Comparison of ENCODE assay signal across 22 cellular contexts in genomic region chr2:120898496-120898895, GRCh38.
DNase-seq lines count a peak whose midpoint lies in the region; ATAC-seq, FAIRE-seq and TF ChIP-seq lines count a peak whose summit lies in the region.
"Had no signal": no experiment of that assay in that cellular context is flagged by ENCODE, and none has a peak within 500 bp of the region (broad histone marks: within the 10 kb centered on the region; RNA-seq: fewer than 3 reads in every experiment).

No MANE protein-coding gene starts in this region.

- TF ChIP-seq RAD21 in HepG2 (CRISPR knock-in tag; IDR thresholded peaks at IDR 0.05): no peak

- H3K79me1 ChIP-seq in mesenchymal stem cell (replicated peaks; ENCODE audit: low read length, poor library complexity, severe bottlenecking): peaks cover 33% of the 10 kb centered on the region

- POLR2A ChIA-PET in HepG2 (lab: Yijun Ruan, JAX): no interaction called here

- TF ChIP-seq CTCF in HepG2 (CRISPR knock-in tag; IDR thresholded peaks at IDR 0.05) (no peak), right lobe of liver (IDR thresholded peaks at IDR 0.05) (no peak), type B pancreatic cell (conservative IDR thresholded peaks at IDR 0.05) (no peak)

- H3K14ac ChIP-seq in mesenchymal stem cell (ENCODE audit: low read length in 2 of 2): no peak overlapping the region

- H2AFZ ChIP-seq in HepG2 (ENCODE audit: low read length): no peak overlapping the region
- no peak overlapping the region for H2AFZ ChIP-seq in mesenchymal stem cell (ENCODE audit: low read depth, low read length)

- BruUV-seq in HepG2 (replicated peaks; lab: Mats Ljungman, UMichigan): no TSS peak

- peak overlapping the region in 1 of 2 experiments; percentile 53 for H3K18ac ChIP-seq in mesenchymal stem cell (ENCODE audit: low read depth in 1 of 2, low read length in 2 of 2)

- no peak for TF ChIP-seq EP300 in HepG2 (IDR thresholded peaks at IDR 0.05; ENCODE audit: low read depth in 2 of 2, low read length in 2 of 2)
- no peak for TF ChIP-seq EP300 in HepG2 (CRISPR knock-in tag; IDR thresholded peaks at IDR 0.05; ENCODE audit: borderline replicate concordance)

- FAIRE-seq in HepG2 (lab: Jason Lieb, UNC): no peak
- FAIRE-seq: H54, RCC 7860 had no signal

- no peak overlapping the region for H2BK12ac ChIP-seq in mesenchymal stem cell (ENCODE audit: low read length in 2 of 2)

- DNase-seq in HepG2 (ENCODE audit: low spot score) (no peak), right lobe of liver (no peak), mesenchymal stem cell (no peak), type B pancreatic cell (ENCODE audit: extremely low spot score, unreplicated experiment) (no peak), NCI-H187 (lab: John Stamatoyannopoulos, UW) (no peak), NCI-H2196 (lab: John Stamatoyannopoulos, UW; ENCODE audit: unreplicated experiment) (no peak)
- DNase-seq: CD4-positive, alpha-beta T cell; EL; HFFc6; Kasumi-1; MG63; NCI-H1092 treated with DMSO at 0.1 percent for 48 hours; NCI-H146; NCI-H2081; NCI-H2171 treated with DMSO at 0.1 percent for 48 hours; SHP77 had no signal

- no peaks in the 10 kb centered on the region for H3K9me3 ChIP-seq in HepG2 (ENCODE audit: low read length)
- H3K9me3 ChIP-seq in right lobe of liver: no peaks in the 10 kb centered on the region
- no peaks in the 10 kb centered on the region for H3K9me3 ChIP-seq in ectodermal cell (ENCODE audit: control insufficient read depth, low read length)
- H3K9me3 ChIP-seq in mesenchymal stem cell (ENCODE audit: control insufficient read depth, low read length): no peaks in the 10 kb centered on the region
- H3K9me3 ChIP-seq: MG63 had no signal

- peaks cover 24% of the 10 kb centered on the region for H3K27me3 Mint-ChIP-seq in type B pancreatic cell
- H3K27me3 Mint-ChIP-seq: B cell; CD4-positive, alpha-beta T cell had no signal

- no peak overlapping the region for H2BK15ac ChIP-seq in mesenchymal stem cell (ENCODE audit: low read depth, poor library complexity, severe bottlenecking)

- TF ChIP-seq POLR2A in HepG2 (IDR thresholded peaks at IDR 0.05; ENCODE audit: insufficient read depth in 1 of 2, low read depth in 2 of 2, low read length in 2 of 2) (no peak), right lobe of liver (IDR thresholded peaks at IDR 0.05) (no peak)

- no peak overlapping the region for H3K27ac ChIP-seq in HepG2 (ENCODE audit: extremely low read length, insufficient read depth, low read length)
- no peak overlapping the region for H3K27ac ChIP-seq in right lobe of liver
- H3K27ac ChIP-seq in ectodermal cell (ENCODE audit: insufficient read depth, low read depth, low read length, poor library complexity, severe bottlenecking): peak overlapping the region; percentile 72
- no peak overlapping the region for H3K27ac ChIP-seq in mesenchymal stem cell (ENCODE audit: low read length, poor library complexity, severe bottlenecking)

- no peaks in the 10 kb centered on the region; the same call in 1 of the 2 replicates for H4K20me1 ChIP-seq in HepG2 (ENCODE audit: insufficient read depth, low read length)

- H2BK5ac ChIP-seq in mesenchymal stem cell (ENCODE audit: low read depth, low read length, poor library complexity, severe bottlenecking): no peak overlapping the region

- 35% methylated on average over 5 of the region's 5 CpGs for WGBS in HepG2 (ENCODE audit: low lambda C conversion rate)
- WGBS in right lobe of liver (ENCODE audit: insufficient coverage, low coverage, low lambda C conversion rate, missing lambda C conversion rate): 70% methylated on average over 5 of the region's 5 CpGs
- 82% methylated on average over 5 of the region's 5 CpGs for WGBS in ectodermal cell, 2 experiments
- 96% methylated on average over 3 of the region's 5 CpGs for WGBS in mesenchymal stem cell

- intact Hi-C loops in HepG2 (cut with micrococcal nuclease; ENCODE audit: unreplicated experiment) (no loop called here), right lobe of liver (cut with DNase I) (no loop called here)

- peaks cover 8 to 42% of the 10 kb centered on the region in 2 experiments for H3K27me3 ChIP-seq in HepG2 (ENCODE audit: control insufficient read depth in 1 of 2, insufficient read depth in 2 of 2, low read length in 2 of 2)
- no peaks in the 10 kb centered on the region for H3K27me3 ChIP-seq in right lobe of liver
- no peaks in the 10 kb centered on the region for H3K27me3 ChIP-seq in ectodermal cell (ENCODE audit: control insufficient read depth, insufficient read depth, low read length, poor library complexity, severe bottlenecking)
- H3K27me3 ChIP-seq in mesenchymal stem cell (ENCODE audit: control insufficient read depth in 1 of 2, insufficient read depth in 1 of 2, low read length in 2 of 2): no peaks in the 10 kb centered on the region
- H3K27me3 ChIP-seq: MG63 had no signal

- H3K79me2 ChIP-seq in HepG2 (ENCODE audit: insufficient read depth, low read length): no peaks in the 10 kb centered on the region

- no peak overlapping the region for H4K91ac ChIP-seq in mesenchymal stem cell (ENCODE audit: low read length)

- H3K4me2 ChIP-seq in HepG2 (ENCODE audit: low read depth, low read length) (no peak overlapping the region), mesenchymal stem cell (ENCODE audit: low read length, poor library complexity, severe bottlenecking) (no peak overlapping the region)

- ATAC-seq in HepG2: no peak
- no peak for ATAC-seq in right lobe of liver
- no peak for ATAC-seq in GM21360 (IDR thresholded peaks at IDR 0.05; ENCODE audit: unreplicated experiment)

- CTCF ChIA-PET in HepG2 (lab: Yijun Ruan, JAX; ENCODE audit: low intra/inter-chr PET ratio, low total read pairs): no interaction called here

- H3K4me1 ChIP-seq in HepG2 (ENCODE audit: insufficient read depth, low read length) (no peaks in the 10 kb centered on the region), right lobe of liver (no peaks in the 10 kb centered on the region), ectodermal cell (ENCODE audit: control insufficient read depth, insufficient read depth, low read length) (peaks cover 65% of the 10 kb centered on the region), mesenchymal stem cell (ENCODE audit: control insufficient read depth, insufficient read depth, low read depth, low read length) (peaks cover 17% of the 10 kb centered on the region)

- no peak overlapping the region for H3K4me3 ChIP-seq in HepG2 (replicated peaks in 1 of 3; ENCODE audit: insufficient read depth in 1 of 3, low read depth in 2 of 3, low read length in 3 of 3)
- no peak overlapping the region for H3K4me3 ChIP-seq in right lobe of liver
- H3K4me3 ChIP-seq in ectodermal cell (ENCODE audit: insufficient read depth, low read depth, low read length): no peak overlapping the region
- no peak overlapping the region for H3K4me3 ChIP-seq in mesenchymal stem cell (ENCODE audit: insufficient read depth in 1 of 2, low read depth in 1 of 2, low read length in 2 of 2)
- H3K4me3 ChIP-seq: MG63 had no signal

- no peak overlapping the region for H3K23ac ChIP-seq in mesenchymal stem cell (ENCODE audit: low read length in 2 of 2)

- no peak overlapping the region for H2BK120ac ChIP-seq in mesenchymal stem cell (ENCODE audit: low read depth, low read length)

- H3K36me3 ChIP-seq in HepG2 (replicated peaks in 1 of 2; ENCODE audit: control insufficient read depth in 1 of 2, insufficient read depth in 2 of 2, low read length in 2 of 2): no peaks in the 10 kb centered on the region
- no peaks in the 10 kb centered on the region for H3K36me3 ChIP-seq in right lobe of liver
- H3K36me3 ChIP-seq in ectodermal cell (ENCODE audit: control insufficient read depth, insufficient read depth, low read length): no peaks in the 10 kb centered on the region
- H3K36me3 ChIP-seq in mesenchymal stem cell (ENCODE audit: control insufficient read depth in 1 of 2, insufficient read depth in 2 of 2, low read depth in 1 of 2, low read length in 2 of 2): peaks cover 0 to 3% of the 10 kb centered on the region in 2 experiments
- H3K36me3 ChIP-seq: MG63 had no signal

- no peak overlapping the region for H3K9ac ChIP-seq in HepG2 (ENCODE audit: insufficient read depth, low read depth, low read length)
- no peak overlapping the region for H3K9ac ChIP-seq in mesenchymal stem cell (ENCODE audit: low read length)

- no peaks in the 10 kb centered on the region for H3K9me3 Mint-ChIP-seq in type B pancreatic cell
- H3K9me3 Mint-ChIP-seq: CD4-positive, alpha-beta T cell; HFFc6; IgD-negative memory B cell had no signal

- peak overlapping the region; percentile 54 for H3K27ac Mint-ChIP-seq in type B pancreatic cell
- H3K27ac Mint-ChIP-seq: B cell; CD4-positive, alpha-beta T cell; HFFc6; IgD-negative memory B cell had no signal

- H4K8ac ChIP-seq in mesenchymal stem cell (ENCODE audit: low read length): peak overlapping the region; percentile 51

- in situ Hi-C loops in HepG2 (cut with HindIII; ENCODE audit: extremely low pct_ligation_motif_present, low pct_unique_long_range_greater_than_20kb): no loop called here

- no peak overlapping the region for H3K4ac ChIP-seq in mesenchymal stem cell (ENCODE audit: low read depth in 1 of 2, low read length in 2 of 2)

- H3K4me3 Mint-ChIP-seq in type B pancreatic cell: no peak overlapping the region
- H3K4me3 Mint-ChIP-seq: B cell; CD4-positive, alpha-beta T cell; HFFc6; IgD-negative memory B cell had no signal

- peaks cover 70% of the 10 kb centered on the region for H3K4me1 Mint-ChIP-seq in type B pancreatic cell (ENCODE audit: unreplicated experiment)
- H3K4me1 Mint-ChIP-seq: B cell, IgD-negative memory B cell had no signal

- no peak overlapping the region for H2AK5ac ChIP-seq in mesenchymal stem cell (ENCODE audit: low read length, severe bottlenecking)

- no peaks in the 10 kb centered on the region for H3K36me3 Mint-ChIP-seq in type B pancreatic cell
- H3K36me3 Mint-ChIP-seq: IgD-negative memory B cell had no signal

TF ChIP-seq in HepG2, 621 proteins besides CTCF, POLR2A, EP300 and RAD21:
- TF ChIP-seq MTF1 (CRISPR knock-in tag; IDR thresholded peaks at IDR 0.05) (no peak), ATF7 (IDR thresholded peaks at IDR 0.05) (peak; percentile 59), ATF7 (CRISPR knock-in tag; IDR thresholded peaks at IDR 0.05) (no peak)
